In the genomic region with DNA sequence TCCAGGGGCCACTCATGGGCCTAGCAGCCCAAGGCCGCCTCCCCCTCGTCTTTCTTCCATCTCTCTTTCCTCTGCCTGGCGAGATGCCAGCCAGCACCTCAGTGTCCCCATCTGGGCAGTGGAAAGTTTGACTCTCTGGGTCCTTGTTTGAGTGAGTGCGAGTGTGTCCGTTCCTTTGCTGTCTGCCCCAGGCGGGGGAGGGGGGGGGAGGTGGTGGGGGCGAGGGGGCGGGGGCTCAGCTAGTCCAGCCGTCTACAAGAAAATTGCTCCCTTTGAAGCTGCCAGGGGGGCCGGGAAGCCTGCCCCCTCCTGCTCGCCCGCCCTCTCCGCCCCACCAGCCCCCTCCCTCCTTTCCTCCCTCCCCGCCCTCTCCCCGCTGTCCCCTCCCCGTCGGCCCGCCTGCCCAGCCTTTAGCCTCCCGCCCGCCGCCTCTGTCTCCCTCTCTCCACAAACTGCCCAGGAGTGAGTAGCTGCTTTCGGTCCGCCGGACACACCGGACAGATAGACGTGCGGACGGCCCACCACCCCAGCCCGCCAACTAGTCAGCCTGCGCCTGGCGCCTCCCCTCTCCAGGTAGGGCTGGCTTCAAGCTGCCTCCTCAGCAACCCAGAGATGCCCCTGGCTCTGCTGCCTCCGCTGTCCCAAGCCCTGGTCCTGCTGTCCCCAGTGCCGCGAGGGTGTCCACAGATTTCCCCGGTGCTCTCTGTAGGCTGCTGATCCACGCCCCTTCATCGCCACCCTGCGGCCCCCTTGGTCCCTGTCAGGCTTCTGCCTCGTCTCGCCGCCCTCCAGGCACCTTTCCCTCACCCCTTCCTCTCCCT, we compare ENCODE assay signal across 8 cellular contexts. TPM values are rescaled to one million over a fixed set of nuclear protein-coding genes. Genes with fewer than 3 reads are reported as not detected.
DNase-seq lines count a peak whose midpoint lies in the region; ATAC-seq and TF ChIP-seq lines count a peak whose summit lies in the region.

Gene BGN (plus strand): TSS at position 440 of the 821 bp plus-strand sequence. CDS start 9,652 bp downstream, outside the sequence.

- DNase-seq in ACHN (peak; percentile 2), IMR-90 (peak; percentile 44), coronary artery (ENCODE audit: low spot score) (no peak), lower leg skin (ENCODE audit: low spot score in 2 of 2) (no peak), upper lobe of left lung (peak in 1 of 2 donors; percentile 56), HUDEP-2 (lab: John Stamatoyannopoulos, UW; ENCODE audit: unreplicated experiment in 76 of 76) (no peak), GM19240 (ENCODE audit: insufficient read length, low spot score) (no peak)

- 35% methylated on average over 18 of the region's 41 CpGs; no CpG with 5 or more reads in 1 of the 2 experiments for WGBS in IMR-90 (ENCODE audit: extremely low coverage in 2 of 2, insufficient read length in 1 of 2), 2 experiments
- 6 to 29% methylated on average over 11 to 33 of the region's 41 CpGs for WGBS in lower leg skin, 2 donors
- WGBS in upper lobe of left lung, 2 donors, result 12 to 36% methylated on average over 7 to 38 of the region's 41 CpGs

- peak within 1 kb of the TSS; percentile 77; the same call in 1 of the 3 replicates for H2BK15ac ChIP-seq in IMR-90 (ENCODE audit: low read depth, low read length)

- H4K20me1 ChIP-seq in IMR-90 (ENCODE audit: insufficient read depth, low read length), result no peaks in the 10 kb centered on the region

- TF ChIP-seq EP300 in upper lobe of left lung (IDR thresholded peaks at IDR 0.05), result no peak

- peak within 1 kb of the TSS; percentile 95 for H4K91ac ChIP-seq in IMR-90 (ENCODE audit: insufficient read depth, low read depth, low read length)

- H2AK9ac ChIP-seq in IMR-90 (replicated peaks; ENCODE audit: low read depth, low read length, poor library complexity), result peak within 1 kb of the TSS; percentile 99

- peak; percentile 67 for ATAC-seq in IMR-90 (ENCODE audit: low read depth)
- ATAC-seq in upper lobe of left lung (ENCODE audit: low FRiP score in 2 of 2), result peak in 1 of 2 donors; percentile 80
- no peak for ATAC-seq in HG03342 (IDR thresholded peaks at IDR 0.05; ENCODE audit: unreplicated experiment)

- H3K9me1 ChIP-seq in IMR-90 (ENCODE audit: insufficient read depth, low read length), result no peaks in the 10 kb centered on the region

- intact Hi-C loops in IMR-90 (cut with micrococcal nuclease), result loop anchor here (1.0 to 5.0 kb wide), 2 partner anchors 23 to 537 kb away; no protein-coding TSS in a partner anchor
- intact Hi-C loops in lower leg skin (cut with DNase I; ENCODE audit: low total_unique reads), result no loop called here

- POLR2A ChIA-PET in IMR-90 (lab: Charles Lee; ENCODE audit: unreplicated experiment), result interaction anchor here (0.6 kb wide), 1 partner anchor 24 kb away, joined by 3 read pairs; the partner anchor contains the start of gene HAUS7

- peak within 1 kb of the TSS; percentile 94 for H2BK120ac ChIP-seq in IMR-90 (ENCODE audit: low read depth, low read length)

- CTCF ChIA-PET in IMR-90 (lab: Yijun Ruan, JAX), result interaction anchor here (1.5 to 2.0 kb wide), 2 partner anchors 23 to 24 kb away, joined by 7 to 10 read pairs; partner anchors contain the start of gene HAUS7

- peak within 1 kb of the TSS; percentile 83 for H3K14ac ChIP-seq in IMR-90 (replicated peaks; ENCODE audit: low read depth, low read length)

- peak within 1 kb of the TSS; percentile 72 for H3K18ac ChIP-seq in IMR-90 (ENCODE audit: low read depth, low read length)

- H4K5ac ChIP-seq in IMR-90 (ENCODE audit: low read depth, low read length), result peak within 1 kb of the TSS; percentile 86

- H3K23ac ChIP-seq in IMR-90 (ENCODE audit: low read depth, low read length), result peak within 1 kb of the TSS; percentile 93

- H3K56ac ChIP-seq in IMR-90 (ENCODE audit: extremely low read depth, insufficient read depth, low read length), result peak within 1 kb of the TSS; percentile 67

- BruUV-seq in IMR-90 (replicated peaks; lab: Mats Ljungman, UMichigan), result no TSS peak

- peak within 1 kb of the TSS; percentile 98 for H3K4ac ChIP-seq in IMR-90 (ENCODE audit: low read depth, low read length)

- H3K9ac ChIP-seq in IMR-90 (ENCODE audit: low read depth, low read length), result peak within 1 kb of the TSS; percentile 93

- H3K9me3 ChIP-seq in IMR-90 (ENCODE audit: control insufficient read depth, insufficient read depth, low read length) (no peaks in the 10 kb centered on the region; the same call in 1 of the 2 replicates), upper lobe of left lung (no peaks in the 10 kb centered on the region)

- TF ChIP-seq POLR2A in IMR-90 (IDR thresholded peaks at IDR 0.05; ENCODE audit: low read depth, low read length) (0 out of 2 replicates have a peak, but pooled peaks have one; percentile 47), lower leg skin (IDR thresholded peaks at IDR 0.05) (no peak), upper lobe of left lung (IDR thresholded peaks at IDR 0.05) (no peak)

- H3K36me3 ChIP-seq in IMR-90 (ENCODE audit: control insufficient read depth, insufficient read depth, low read length) (no peaks in the 10 kb centered on the region), upper lobe of left lung (no peaks in the 10 kb centered on the region)

- H3K4me3 ChIP-seq in IMR-90 (ENCODE audit: insufficient read depth, low read depth, low read length) (peak within 1 kb of the TSS; percentile 70), coronary artery (peak within 1 kb of the TSS; percentile 68), lower leg skin (ENCODE audit: low read depth, poor library complexity, severe bottlenecking) (no peak within 1 kb of the TSS), upper lobe of left lung (peak within 1 kb of the TSS in 3 of 4 donors; percentile 26 to 40 (median 40))

- H3K27ac ChIP-seq in IMR-90 (ENCODE audit: insufficient read depth, low read length), result peak within 1 kb of the TSS; percentile 90
- peak within 1 kb of the TSS; percentile 76 to 85 for H3K27ac ChIP-seq in coronary artery
- peak within 1 kb of the TSS in 3 of 4 donors; percentile 64 to 80 (median 77) for H3K27ac ChIP-seq in upper lobe of left lung

- peaks cover 20% of the 10 kb centered on the region for H3K4me1 ChIP-seq in IMR-90 (ENCODE audit: control insufficient read depth, insufficient read depth, low read length)
- peaks cover 0 to 22% (median 9%) of the 10 kb centered on the region in 4 donors for H3K4me1 ChIP-seq in upper lobe of left lung

- no peaks in the 10 kb centered on the region for H3K27me3 ChIP-seq in IMR-90 (ENCODE audit: control insufficient read depth, insufficient read depth, low read length)
- H3K27me3 ChIP-seq in upper lobe of left lung, result no peaks in the 10 kb centered on the region

- H4K8ac ChIP-seq in IMR-90 (ENCODE audit: low read depth in 2 of 2, low read length in 2 of 2), result peak within 1 kb of the TSS; percentile 81 to 85

- TF ChIP-seq RAD21 in IMR-90 (IDR thresholded peaks at IDR 0.05; ENCODE audit: low read length), result peak; percentile 63

- H2BK20ac ChIP-seq in IMR-90 (ENCODE audit: low read depth, low read length), result peak within 1 kb of the TSS; percentile 90; the same call in 1 of the 2 replicates

- peak within 1 kb of the TSS; percentile 67 for H2BK5ac ChIP-seq in IMR-90 (ENCODE audit: low read depth, low read length, poor library complexity, severe bottlenecking)

- H2AK5ac ChIP-seq in IMR-90 (ENCODE audit: low read depth, low read length), result peak within 1 kb of the TSS; percentile 98

- TF ChIP-seq CTCF in IMR-90 (conservative IDR thresholded peaks at IDR 0.05; ENCODE audit: low read depth, low read length) (peak; percentile 50), coronary artery (IDR thresholded peaks at IDR 0.05) (no peak), lower leg skin (IDR thresholded peaks at IDR 0.05) (no peak), upper lobe of left lung (IDR thresholded peaks at IDR 0.05) (peak in 2 of 6 experiments; percentile 50 to 53)

- peak within 1 kb of the TSS; percentile 92 for H2AFZ ChIP-seq in IMR-90 (replicated peaks; ENCODE audit: low read length, poor library complexity)

- H3K79me1 ChIP-seq in IMR-90 (ENCODE audit: low read depth in 1 of 2, low read length in 2 of 2), result peaks cover 0 to 8% of the 10 kb centered on the region in 2 experiments; a peak in 2 of 4 replicates

- dilution Hi-C loops in IMR-90 (cut with HindIII; ENCODE audit: low sequenced_read_pairs, unreplicated experiment), result no loop called here

- H3K4me2 ChIP-seq in IMR-90 (ENCODE audit: low read depth, low read length), result peak within 1 kb of the TSS; percentile 82

- in situ Hi-C loops in ACHN (cut with HindIII; ENCODE audit: low pct_ligation_motif_present, low pct_unique_long_range_greater_than_20kb, low sequenced_read_pairs) (no loop called here), IMR-90 (cut with MboI; ENCODE audit: low sequenced_read_pairs) (no loop called here)

TF ChIP-seq in IMR-90, 13 proteins besides CTCF, POLR2A, EP300 and RAD21 (continues in another document):
- TF ChIP-seq MAFK (IDR thresholded peaks at IDR 0.05; ENCODE audit: low read depth, low read length) (no peak), MAZ (IDR thresholded peaks at IDR 0.05; ENCODE audit: borderline replicate concordance, low read depth, low read length) (peak; percentile 11; the same call in 1 of the 2 replicates), RFX5 (IDR thresholded peaks at IDR 0.05; ENCODE audit: low read depth, low read length) (no peak), FOS (IDR thresholded peaks at IDR 0.05; ENCODE audit: low read depth, low read length) (no peak), RCOR1 (IDR thresholded peaks at IDR 0.05; ENCODE audit: insufficient replicate concordance, low read length) (no peak), MXI1 (IDR thresholded peaks at IDR 0.05; ENCODE audit: borderline replicate concordance, low read depth, low read length) (no peak), USF2 (IDR thresholded peaks at IDR 0.05; ENCODE audit: low read depth, low read length) (no peak), BHLHE40 (IDR thresholded peaks at IDR 0.05; ENCODE audit: low read depth, low read length) (no peak)

RNA-seq across cellular contexts. Expression of gene BGN, which starts in this region (rescaled TPM):
- total RNA-seq in IMR-90 (2012; rRNA removed), result 10.0 and 11.3 TPM in 2 replicates
- polyA plus RNA-seq in IMR-90 (2012; rRNA removed), result 269 and 298 TPM in 2 replicates
- 360 and 422 TPM in 2 replicates for polyA plus RNA-seq in IMR-90 (2012; cell fraction: cytosol; rRNA removed)
- 90.5 and 138 TPM in 2 replicates for polyA plus RNA-seq in IMR-90 (2012; cell fraction: nucleus; rRNA removed; ENCODE audit: low replicate concordance)
- total RNA-seq in lower leg skin, result 10 to 100 TPM; 18.1 to 34.2 (median 22.8) TPM
- total RNA-seq in upper lobe of left lung, result 100 to 1,000 TPM in 3 of 6 donors, 10 to 100 TPM in 3; 13.0 to 251 (median 86.3) TPM

Comparison
In these comparisons a context has a peak if more than half of its experiments do, and no peak if none do; other contexts are left out.
1. DNase-seq: peak in ACHN (single experiment) and IMR-90 (single experiment); none in coronary artery (single experiment), lower leg skin (0 of 2), HUDEP-2 (0 of 76) and GM19240 (single experiment).
2. Peak in every context shown above with its lines, with median percentiles within 50 percentile points of each other: H3K27ac ChIP-seq.